ENCODE assay signal across 1 cellular context in the genomic region with DNA sequence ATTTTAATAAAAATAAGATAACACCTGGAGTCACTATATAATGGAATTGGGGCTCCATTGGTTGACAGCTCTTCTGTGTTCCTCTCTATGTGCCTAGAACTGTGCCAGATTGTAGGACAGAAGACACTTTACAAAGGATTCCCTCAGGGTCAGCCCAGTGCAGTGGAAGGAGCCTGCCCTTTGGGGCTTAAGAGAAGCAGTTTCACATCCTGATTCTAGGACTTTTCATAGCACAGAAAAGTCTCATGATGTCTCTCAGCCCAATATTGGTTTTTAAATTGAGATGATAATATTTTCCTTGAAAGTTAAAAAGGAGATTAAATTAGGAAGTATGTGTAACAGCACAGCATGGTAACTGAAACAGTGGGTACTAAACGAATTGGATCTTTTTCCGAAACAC.
TF ChIP-seq lines count a peak whose summit lies in the region.

No MANE protein-coding gene starts in this region.

TF ChIP-seq in HepG2, 621 proteins besides CTCF, POLR2A, EP300 and RAD21:
- TF ChIP-seq MATR3 (CRISPR knock-in tag; IDR thresholded peaks at IDR 0.05) (no peak), SRSF9 (IDR thresholded peaks at IDR 0.05; ENCODE audit: borderline replicate concordance, insufficient read depth, low read depth, low read length, poor library complexity, severe bottlenecking) (no peak), ZNF446 (CRISPR knock-in tag; IDR thresholded peaks at IDR 0.05) (no peak), NR3C1 (CRISPR knock-in tag; IDR thresholded peaks at IDR 0.05) (no peak), STAT5B (CRISPR knock-in tag; IDR thresholded peaks at IDR 0.05) (no peak), FOXJ3 (CRISPR knock-in tag; IDR thresholded peaks at IDR 0.05; ENCODE audit: borderline replicate concordance) (no peak), ZNF749 (CRISPR knock-in tag; IDR thresholded peaks at IDR 0.05; ENCODE audit: borderline replicate concordance) (no peak), MEIS2 (CRISPR knock-in tag; IDR thresholded peaks at IDR 0.05) (no peak), SCMH1 (CRISPR knock-in tag; IDR thresholded peaks at IDR 0.05; ENCODE audit: borderline replicate concordance) (no peak), ZNF549 (CRISPR knock-in tag; IDR thresholded peaks at IDR 0.05) (no peak), GATAD1 (CRISPR knock-in tag; IDR thresholded peaks at IDR 0.05) (no peak), ARNT2 (CRISPR knock-in tag; IDR thresholded peaks at IDR 0.05; ENCODE audit: low read depth) (no peak), ZBTB7B (CRISPR knock-in tag; IDR thresholded peaks at IDR 0.05) (no peak)
- TF ChIP-seq, protein P1, sequence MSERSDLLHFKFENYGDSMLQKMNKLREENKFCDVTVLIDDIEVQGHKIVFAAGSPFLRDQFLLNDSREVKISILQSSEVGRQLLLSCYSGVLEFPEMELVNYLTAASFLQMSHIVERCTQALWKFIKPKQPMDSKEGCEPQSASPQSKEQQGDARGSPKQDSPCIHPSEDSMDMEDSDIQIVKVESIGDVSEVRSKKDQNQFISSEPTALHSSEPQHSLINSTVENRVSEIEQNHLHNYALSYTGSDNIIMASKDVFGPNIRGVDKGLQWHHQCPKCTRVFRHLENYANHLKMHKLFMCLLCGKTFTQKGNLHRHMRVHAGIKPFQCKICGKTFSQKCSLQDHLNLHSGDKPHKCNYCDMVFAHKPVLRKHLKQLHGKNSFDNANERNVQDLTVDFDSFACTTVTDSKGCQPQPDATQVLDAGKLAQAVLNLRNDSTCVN (CRISPR knock-in tag; IDR thresholded peaks at IDR 0.05; ENCODE audit: borderline replicate concordance): no peak
- TF ChIP-seq, protein P2, sequence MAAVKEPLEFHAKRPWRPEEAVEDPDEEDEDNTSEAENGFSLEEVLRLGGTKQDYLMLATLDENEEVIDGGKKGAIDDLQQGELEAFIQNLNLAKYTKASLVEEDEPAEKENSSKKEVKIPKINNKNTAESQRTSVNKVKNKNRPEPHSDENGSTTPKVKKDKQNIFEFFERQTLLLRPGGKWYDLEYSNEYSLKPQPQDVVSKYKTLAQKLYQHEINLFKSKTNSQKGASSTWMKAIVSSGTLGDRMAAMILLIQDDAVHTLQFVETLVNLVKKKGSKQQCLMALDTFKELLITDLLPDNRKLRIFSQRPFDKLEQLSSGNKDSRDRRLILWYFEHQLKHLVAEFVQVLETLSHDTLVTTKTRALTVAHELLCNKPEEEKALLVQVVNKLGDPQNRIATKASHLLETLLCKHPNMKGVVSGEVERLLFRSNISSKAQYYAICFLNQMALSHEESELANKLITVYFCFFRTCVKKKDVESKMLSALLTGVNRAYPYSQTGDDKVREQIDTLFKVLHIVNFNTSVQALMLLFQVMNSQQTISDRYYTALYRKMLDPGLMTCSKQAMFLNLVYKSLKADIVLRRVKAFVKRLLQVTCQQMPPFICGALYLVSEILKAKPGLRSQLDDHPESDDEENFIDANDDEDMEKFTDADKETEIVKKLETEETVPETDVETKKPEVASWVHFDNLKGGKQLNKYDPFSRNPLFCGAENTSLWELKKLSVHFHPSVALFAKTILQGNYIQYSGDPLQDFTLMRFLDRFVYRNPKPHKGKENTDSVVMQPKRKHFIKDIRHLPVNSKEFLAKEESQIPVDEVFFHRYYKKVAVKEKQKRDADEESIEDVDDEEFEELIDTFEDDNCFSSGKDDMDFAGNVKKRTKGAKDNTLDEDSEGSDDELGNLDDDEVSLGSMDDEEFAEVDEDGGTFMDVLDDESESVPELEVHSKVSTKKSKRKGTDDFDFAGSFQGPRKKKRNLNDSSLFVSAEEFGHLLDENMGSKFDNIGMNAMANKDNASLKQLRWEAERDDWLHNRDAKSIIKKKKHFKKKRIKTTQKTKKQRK (IDR thresholded peaks at IDR 0.05; ENCODE audit: low read length): no peak
- TF ChIP-seq, protein P3, sequence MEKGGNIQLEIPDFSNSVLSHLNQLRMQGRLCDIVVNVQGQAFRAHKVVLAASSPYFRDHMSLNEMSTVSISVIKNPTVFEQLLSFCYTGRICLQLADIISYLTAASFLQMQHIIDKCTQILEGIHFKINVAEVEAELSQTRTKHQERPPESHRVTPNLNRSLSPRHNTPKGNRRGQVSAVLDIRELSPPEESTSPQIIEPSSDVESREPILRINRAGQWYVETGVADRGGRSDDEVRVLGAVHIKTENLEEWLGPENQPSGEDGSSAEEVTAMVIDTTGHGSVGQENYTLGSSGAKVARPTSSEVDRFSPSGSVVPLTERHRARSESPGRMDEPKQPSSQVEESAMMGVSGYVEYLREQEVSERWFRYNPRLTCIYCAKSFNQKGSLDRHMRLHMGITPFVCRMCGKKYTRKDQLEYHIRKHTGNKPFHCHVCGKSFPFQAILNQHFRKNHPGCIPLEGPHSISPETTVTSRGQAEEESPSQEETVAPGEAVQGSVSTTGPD (CRISPR knock-in tag; IDR thresholded peaks at IDR 0.05): no peak
- TF ChIP-seq, protein P4, sequence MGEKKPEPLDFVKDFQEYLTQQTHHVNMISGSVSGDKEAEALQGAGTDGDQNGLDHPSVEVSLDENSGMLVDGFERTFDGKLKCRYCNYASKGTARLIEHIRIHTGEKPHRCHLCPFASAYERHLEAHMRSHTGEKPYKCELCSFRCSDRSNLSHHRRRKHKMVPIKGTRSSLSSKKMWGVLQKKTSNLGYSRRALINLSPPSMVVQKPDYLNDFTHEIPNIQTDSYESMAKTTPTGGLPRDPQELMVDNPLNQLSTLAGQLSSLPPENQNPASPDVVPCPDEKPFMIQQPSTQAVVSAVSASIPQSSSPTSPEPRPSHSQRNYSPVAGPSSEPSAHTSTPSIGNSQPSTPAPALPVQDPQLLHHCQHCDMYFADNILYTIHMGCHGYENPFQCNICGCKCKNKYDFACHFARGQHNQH (CRISPR knock-in tag; IDR thresholded peaks at IDR 0.05): no peak
